In the genomic region with DNA sequence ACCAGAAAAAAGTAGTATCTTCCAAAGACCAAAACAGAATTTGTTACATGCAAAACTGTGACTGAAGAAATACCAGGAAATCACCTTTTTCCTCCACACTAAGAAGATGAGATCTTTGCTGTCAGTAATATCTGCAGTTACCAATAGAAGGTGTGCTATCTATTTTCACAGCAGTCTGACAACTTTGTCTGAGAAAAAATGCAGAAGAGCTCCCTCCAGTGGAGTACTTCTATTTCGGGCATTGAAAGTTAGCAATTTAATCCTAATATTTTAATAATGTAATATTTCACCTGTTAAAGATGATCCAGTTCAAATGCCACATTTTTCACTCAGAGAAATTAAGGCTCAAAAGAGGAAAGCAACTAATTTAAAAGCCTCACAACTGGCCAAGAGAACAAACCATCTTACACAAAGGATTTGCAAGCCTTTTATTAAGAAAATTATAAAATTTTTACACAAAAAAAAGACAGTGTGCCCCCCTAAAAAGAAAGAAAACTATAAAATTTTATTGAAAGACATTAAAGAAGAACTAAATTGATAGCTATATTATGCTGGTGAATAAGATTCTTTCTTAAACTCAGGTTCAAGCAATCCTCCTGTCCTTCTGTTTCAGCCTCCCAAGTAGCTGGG, we compare ENCODE assay signal across 1 cellular context.
TF ChIP-seq lines count a peak whose summit lies in the region.

No MANE protein-coding gene starts in this region.

TF ChIP-seq in HCT116, 20 proteins besides CTCF, POLR2A, EP300 and RAD21 (continued from another document):
- TF ChIP-seq, protein P1, sequence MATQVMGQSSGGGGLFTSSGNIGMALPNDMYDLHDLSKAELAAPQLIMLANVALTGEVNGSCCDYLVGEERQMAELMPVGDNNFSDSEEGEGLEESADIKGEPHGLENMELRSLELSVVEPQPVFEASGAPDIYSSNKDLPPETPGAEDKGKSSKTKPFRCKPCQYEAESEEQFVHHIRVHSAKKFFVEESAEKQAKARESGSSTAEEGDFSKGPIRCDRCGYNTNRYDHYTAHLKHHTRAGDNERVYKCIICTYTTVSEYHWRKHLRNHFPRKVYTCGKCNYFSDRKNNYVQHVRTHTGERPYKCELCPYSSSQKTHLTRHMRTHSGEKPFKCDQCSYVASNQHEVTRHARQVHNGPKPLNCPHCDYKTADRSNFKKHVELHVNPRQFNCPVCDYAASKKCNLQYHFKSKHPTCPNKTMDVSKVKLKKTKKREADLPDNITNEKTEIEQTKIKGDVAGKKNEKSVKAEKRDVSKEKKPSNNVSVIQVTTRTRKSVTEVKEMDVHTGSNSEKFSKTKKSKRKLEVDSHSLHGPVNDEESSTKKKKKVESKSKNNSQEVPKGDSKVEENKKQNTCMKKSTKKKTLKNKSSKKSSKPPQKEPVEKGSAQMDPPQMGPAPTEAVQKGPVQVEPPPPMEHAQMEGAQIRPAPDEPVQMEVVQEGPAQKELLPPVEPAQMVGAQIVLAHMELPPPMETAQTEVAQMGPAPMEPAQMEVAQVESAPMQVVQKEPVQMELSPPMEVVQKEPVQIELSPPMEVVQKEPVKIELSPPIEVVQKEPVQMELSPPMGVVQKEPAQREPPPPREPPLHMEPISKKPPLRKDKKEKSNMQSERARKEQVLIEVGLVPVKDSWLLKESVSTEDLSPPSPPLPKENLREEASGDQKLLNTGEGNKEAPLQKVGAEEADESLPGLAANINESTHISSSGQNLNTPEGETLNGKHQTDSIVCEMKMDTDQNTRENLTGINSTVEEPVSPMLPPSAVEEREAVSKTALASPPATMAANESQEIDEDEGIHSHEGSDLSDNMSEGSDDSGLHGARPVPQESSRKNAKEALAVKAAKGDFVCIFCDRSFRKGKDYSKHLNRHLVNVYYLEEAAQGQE (IDR thresholded peaks at IDR 0.05; ENCODE audit: low read depth): no peak
